In the genomic region with DNA sequence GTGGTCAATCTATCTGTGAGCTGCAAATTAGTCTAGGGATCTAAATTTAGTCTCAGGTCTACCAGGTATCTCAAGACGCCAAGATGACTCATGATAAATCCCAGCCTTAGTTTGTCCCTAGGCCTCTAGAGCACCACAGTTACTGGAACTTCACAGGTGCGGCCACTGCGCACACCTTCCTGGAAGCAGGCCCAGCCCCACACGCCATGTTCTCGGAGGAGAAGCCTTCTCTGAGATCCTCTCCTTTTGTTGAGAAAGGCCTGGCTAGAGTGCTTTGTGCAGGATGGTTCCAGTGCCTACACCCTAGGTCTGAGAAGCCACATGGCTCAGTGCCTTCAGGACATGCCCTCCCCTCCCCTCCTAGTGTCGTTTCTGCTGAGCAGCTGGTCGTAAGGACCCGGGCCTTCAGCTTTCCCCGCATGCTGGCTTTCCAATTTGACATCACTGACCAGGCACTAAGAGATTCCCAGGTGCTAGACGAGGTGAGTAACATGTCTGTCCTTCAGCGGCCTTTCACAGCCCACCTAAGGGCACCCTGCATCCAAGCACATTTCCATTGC, we compare ENCODE assay signal across 23 cellular contexts. TPM values are rescaled to one million over a fixed set of nuclear protein-coding genes. Genes with fewer than 3 reads are reported as not detected.
A peak's percentile ranks its signal among the peaks of the same experiment; 100 is the strongest.
DNase-seq lines count a peak whose midpoint lies in the region; ATAC-seq and TF ChIP-seq lines count a peak whose summit lies in the region.
"Had no signal": no experiment of that assay in that cellular context is flagged by ENCODE, and none has a peak within 500 bp of the region (broad histone marks: within the 10 kb centered on the region; RNA-seq: fewer than 3 reads in every experiment).

No MANE protein-coding gene starts in this region.

- H3K4me3 ChIP-seq in left ventricle myocardium inferior: no peak overlapping the region
- H3K4me3 ChIP-seq in liver (ENCODE audit: low read depth in 1 of 3, low read length in 3 of 3): no peak overlapping the region
- no peak overlapping the region for H3K4me3 ChIP-seq in skin epidermis
- no peak overlapping the region for H3K4me3 ChIP-seq in lower lobe of right lung
- H3K4me3 ChIP-seq: A549, Peyer's patch had no signal

- DNase-seq in left ventricle myocardium inferior: no peak
- no peak for DNase-seq in cardiac septum (ENCODE audit: low spot score)
- DNase-seq in SW 1271 (lab: John Stamatoyannopoulos, UW): no peak
- DNase-seq in lower lobe of right lung: no peak
- DNase-seq in NCI-H446 treated with DMSO at 0.1 percent for 48 hours (lab: John Stamatoyannopoulos, UW): no peak
- no peak for DNase-seq in SHP77 treated with DMSO at 0.1 percent for 48 hours (lab: John Stamatoyannopoulos, UW)
- DNase-seq: activated CD4-positive, alpha-beta memory T cell treated with anti-CD3 and anti-CD28 coated beads for 36 hours; activated naive CD4-positive, alpha-beta T cell treated with Interleukin-2 at 50 U/mL for 16 hours; activated T-cell treated with anti-CD3 and anti-CD28 coated beads, Interleukin-2, amount 50 U/mL, for 24 hours; BE2C; central memory CD4-positive, alpha-beta T cell; COR-L47; effector memory CD4-positive, alpha-beta T cell; left ventricle myocardium superior; NCI-H1092 treated with DMSO at 0.1 percent for 48 hours; NCI-H2081 treated with DMSO at 0.1 percent for 48 hours; NCI-H446; NK-92 treated with Interleukin-12 subunit alpha and Interleukin-12 subunit beta, amount 100 ng/mL, for 24 hours; WERI-Rb-1 had no signal

- peak overlapping the region in 1 of 2 donors; percentile 39 for H3K9ac ChIP-seq in liver (ENCODE audit: low read depth in 1 of 2, low read length in 2 of 2)

- H3K4me1 ChIP-seq in left ventricle myocardium inferior (peaks cover 22% of the 10 kb centered on the region), liver (ENCODE audit: control insufficient read depth in 4 of 4, insufficient read depth in 4 of 4, low read length in 3 of 4) (peaks cover 5 to 37% (median 31%) of the 10 kb centered on the region in 4 donors), lower lobe of right lung (peaks cover 11% of the 10 kb centered on the region)
- H3K4me1 ChIP-seq: A549, BE2C had no signal

- intact Hi-C loops in left ventricle myocardium inferior (cut with micrococcal nuclease): no loop called here
- intact Hi-C loops in cardiac septum (cut with DNase I): no loop called here
- intact Hi-C loops in lower lobe of right lung (cut with DNase I): no loop called here

- H3K36me3 ChIP-seq in left ventricle myocardium inferior (peaks cover 72% of the 10 kb centered on the region), liver (ENCODE audit: control insufficient read depth in 4 of 4, insufficient read depth in 3 of 4, low read depth in 1 of 4, low read length in 3 of 4) (peaks cover 0 to 2% (median 0%) of the 10 kb centered on the region in 4 donors), lower lobe of right lung (peaks cover 69% of the 10 kb centered on the region)

- TF ChIP-seq CTCF in left ventricle myocardium inferior (IDR thresholded peaks at IDR 0.05; ENCODE audit: borderline replicate concordance) (no peak), liver (IDR thresholded peaks at IDR 0.05; ENCODE audit: low read depth, low read length, missing input control) (no peak), lower lobe of right lung (IDR thresholded peaks at IDR 0.05) (no peak)

- ATAC-seq in lower lobe of right lung: no peak
- ATAC-seq: A549 had no signal

- H3K27me3 ChIP-seq in left ventricle myocardium inferior (ENCODE audit: low read depth) (no peaks in the 10 kb centered on the region), liver (ENCODE audit: control insufficient read depth in 4 of 4, insufficient read depth in 4 of 4, low read length in 3 of 4) (no peaks in the 10 kb centered on the region), lower lobe of right lung (ENCODE audit: low read depth) (no peaks in the 10 kb centered on the region)
- H3K27me3 ChIP-seq: BE2C, Peyer's patch had no signal

- H3K27ac ChIP-seq in left ventricle myocardium inferior (replicated peaks) (peak overlapping the region; percentile 83), liver (ENCODE audit: low read depth in 1 of 2, low read length in 2 of 2) (peak overlapping the region; percentile 83 to 86), skin epidermis (peak overlapping the region in 18 of 21 experiments; percentile 10 to 87 (median 72)), lower lobe of right lung (no peak overlapping the region)
- H3K27ac ChIP-seq: A549, WERI-Rb-1 had no signal

- no peak for TF ChIP-seq RAD21 in liver (IDR thresholded peaks at IDR 0.05)

- H3K9me3 ChIP-seq in left ventricle myocardium inferior (replicated peaks) (no peaks in the 10 kb centered on the region), liver (ENCODE audit: control insufficient read depth in 4 of 4, low read length in 3 of 4) (no peaks in the 10 kb centered on the region), lower lobe of right lung (no peaks in the 10 kb centered on the region)
- H3K9me3 ChIP-seq: A549, BE2C, Peyer's patch had no signal

- 93% methylated on average over 11 of the region's 11 CpGs for WGBS in liver

TF ChIP-seq in liver, 16 proteins besides CTCF, POLR2A, EP300 and RAD21:
- TF ChIP-seq FOXA2 (IDR thresholded peaks at IDR 0.05) (no peak), HNF4A (conservative IDR thresholded peaks at IDR 0.05) (no peak), SP1 (IDR thresholded peaks at IDR 0.05) (no peak), GABPA (IDR thresholded peaks at IDR 0.05 in 1 of 2, conservative IDR thresholded peaks at IDR 0.05 in 1 of 2) (no peak), REST (IDR thresholded peaks at IDR 0.05) (no peak), NR2F2 (IDR thresholded peaks at IDR 0.05) (no peak), TAF1 (conservative IDR thresholded peaks at IDR 0.05) (no peak), RXRA (IDR thresholded peaks at IDR 0.05) (no peak), HNF4G (IDR thresholded peaks at IDR 0.05) (no peak)
- TF ChIP-seq, protein P1, sequence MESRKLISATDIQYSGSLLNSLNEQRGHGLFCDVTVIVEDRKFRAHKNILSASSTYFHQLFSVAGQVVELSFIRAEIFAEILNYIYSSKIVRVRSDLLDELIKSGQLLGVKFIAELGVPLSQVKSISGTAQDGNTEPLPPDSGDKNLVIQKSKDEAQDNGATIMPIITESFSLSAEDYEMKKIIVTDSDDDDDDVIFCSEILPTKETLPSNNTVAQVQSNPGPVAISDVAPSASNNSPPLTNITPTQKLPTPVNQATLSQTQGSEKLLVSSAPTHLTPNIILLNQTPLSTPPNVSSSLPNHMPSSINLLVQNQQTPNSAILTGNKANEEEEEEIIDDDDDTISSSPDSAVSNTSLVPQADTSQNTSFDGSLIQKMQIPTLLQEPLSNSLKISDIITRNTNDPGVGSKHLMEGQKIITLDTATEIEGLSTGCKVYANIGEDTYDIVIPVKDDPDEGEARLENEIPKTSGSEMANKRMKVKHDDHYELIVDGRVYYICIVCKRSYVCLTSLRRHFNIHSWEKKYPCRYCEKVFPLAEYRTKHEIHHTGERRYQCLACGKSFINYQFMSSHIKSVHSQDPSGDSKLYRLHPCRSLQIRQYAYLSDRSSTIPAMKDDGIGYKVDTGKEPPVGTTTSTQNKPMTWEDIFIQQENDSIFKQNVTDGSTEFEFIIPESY (IDR thresholded peaks at IDR 0.05): no peak

RNA-seq across cellular contexts. Expression of gene IPPK, which starts 51.9 kb away (rescaled TPM):
- total RNA-seq in left ventricle myocardium inferior (7.3 TPM), cardiac septum (13.1 TPM), liver (1 to 10 TPM; 2.9 to 5.9 TPM), lower lobe of right lung (7.3 TPM)
- polyA plus RNA-seq in liver: 1 to 10 TPM; 2.1 to 4.2 TPM
